ENCODE assay signal across 1 cellular context in the genomic region with DNA sequence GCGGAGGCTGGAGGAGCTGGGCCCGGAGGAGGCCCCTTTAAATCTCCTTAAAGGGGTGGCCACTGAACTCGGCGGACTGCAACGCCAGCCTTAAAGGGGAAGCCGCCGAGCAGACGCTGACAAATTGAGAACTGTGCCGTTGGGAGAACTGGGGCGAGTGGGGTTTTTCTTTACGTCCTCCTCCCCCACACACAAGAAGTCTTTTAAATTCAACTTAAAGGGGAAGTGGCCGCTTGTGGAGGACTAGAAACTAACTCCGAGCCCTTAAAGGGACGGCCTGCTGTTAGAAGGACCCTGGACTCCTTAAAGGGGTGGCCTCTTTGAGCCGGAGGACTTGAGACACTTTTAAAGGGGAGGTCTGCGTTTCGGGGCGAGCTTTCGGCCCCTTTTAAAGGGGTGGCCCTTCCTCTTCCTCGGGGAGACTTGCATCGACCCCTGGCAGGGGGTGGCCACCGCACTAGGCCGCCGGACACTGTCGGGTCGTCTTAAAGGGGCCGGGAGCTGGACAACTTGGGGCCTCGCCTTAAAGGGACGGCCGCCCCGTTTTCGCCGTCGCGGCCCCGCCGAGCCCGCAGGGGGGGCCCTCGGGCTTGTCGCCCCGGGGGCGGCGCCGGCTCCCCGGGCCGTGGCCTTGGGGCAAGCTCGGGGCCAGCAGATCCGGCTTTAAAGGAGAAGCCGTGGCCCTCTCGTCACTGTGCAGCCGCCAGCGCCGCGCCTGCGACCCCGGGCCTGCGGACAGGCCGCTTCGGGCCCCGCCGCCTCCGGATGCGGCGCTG.
TF ChIP-seq lines count a peak whose summit lies in the region.

No MANE protein-coding gene starts in this region.

TF ChIP-seq in liver, 16 proteins besides CTCF, POLR2A, EP300 and RAD21 (continued from another document):
- TF ChIP-seq HNF4G (IDR thresholded peaks at IDR 0.05) = peak; percentile 60
- TF ChIP-seq FOXA1 (IDR thresholded peaks at IDR 0.05) = no peak
- peak; percentile 35 for TF ChIP-seq TAF1 (conservative IDR thresholded peaks at IDR 0.05)
- TF ChIP-seq EGR1 (IDR thresholded peaks at IDR 0.05; ENCODE audit: low read depth in 2 of 2) = no peak
- TF ChIP-seq JUND (IDR thresholded peaks at IDR 0.05) = peak; percentile 17 to 54
- no peak for TF ChIP-seq NR2F2 (IDR thresholded peaks at IDR 0.05)
- TF ChIP-seq ZBTB33 (IDR thresholded peaks at IDR 0.05) = no peak
TF ChIP-seq in liver: peak in this region for 6.
